ENCODE assay signal across 1 cellular context in genomic region chr9:126985870-126986498, GRCh38.
TF ChIP-seq lines count a peak whose summit lies in the region.

No MANE protein-coding gene starts in this region.

TF ChIP-seq in WTC11, 78 proteins besides CTCF, POLR2A, EP300 and RAD21 (continued from another document):
- TF ChIP-seq MAX (CRISPR knock-in tag; IDR thresholded peaks at IDR 0.05) (no peak), ZNF423 (CRISPR knock-in tag; IDR thresholded peaks at IDR 0.05) (no peak), TEAD4 (CRISPR knock-in tag; IDR thresholded peaks at IDR 0.05) (no peak)
